15 cellular contexts compared by ENCODE assay signal in the genomic region with DNA sequence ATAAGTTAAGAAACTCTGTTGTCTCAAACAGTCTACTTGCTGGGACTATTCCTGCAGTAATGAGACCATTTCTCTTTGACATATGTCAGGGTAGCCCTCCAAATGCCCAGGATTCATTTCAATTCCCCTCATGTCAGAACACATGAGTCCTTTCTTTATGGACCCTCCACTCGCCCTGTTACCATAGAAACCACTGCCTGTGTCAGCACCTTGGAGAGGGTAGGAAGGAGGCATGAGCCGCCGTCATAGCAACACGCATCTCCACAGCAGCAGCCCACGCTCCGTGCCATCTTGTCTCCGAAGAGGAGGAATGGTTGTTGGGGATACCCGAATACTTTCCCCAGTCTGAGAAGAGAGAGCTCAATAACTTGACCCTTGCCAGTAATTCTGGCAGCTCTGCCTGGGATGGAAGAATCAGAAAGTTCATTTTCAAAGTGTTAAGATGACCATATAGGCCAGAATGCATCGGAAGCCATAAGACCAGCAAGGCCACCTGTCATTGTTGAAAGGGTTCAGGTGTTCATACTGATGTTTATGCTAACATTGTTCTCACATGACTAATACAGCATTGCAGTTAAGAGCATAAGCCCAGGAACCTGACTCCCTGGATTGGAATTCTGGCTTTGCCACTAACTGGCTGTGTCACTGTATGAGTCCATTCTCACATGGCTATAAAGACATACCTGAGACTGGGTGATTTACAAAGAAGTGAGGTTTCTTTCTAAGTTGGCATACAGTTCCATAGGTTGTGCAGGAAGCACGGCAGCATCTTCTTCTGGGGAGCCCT.
DNase-seq lines count a peak whose midpoint lies in the region; ATAC-seq and TF ChIP-seq lines count a peak whose summit lies in the region.
"Had no signal": no experiment of that assay in that cellular context is flagged by ENCODE, and none has a peak within 500 bp of the region (broad histone marks: within the 10 kb centered on the region; RNA-seq: fewer than 3 reads in every experiment).

No MANE protein-coding gene starts in this region.

- no peak overlapping the region for H3K4me3 Mint-ChIP-seq in nephron progenitor cell
- H3K4me3 Mint-ChIP-seq: activated CD4-positive, alpha-beta T cell treated with anti-CD3 and anti-CD28 coated beads for 36 hours had no signal

- DNase-seq in EH (ENCODE audit: low read depth) (peak; percentile 3), LoVo (ENCODE audit: low spot score) (peak; percentile 37), choroid plexus epithelial cell (ENCODE audit: low read depth) (peak; percentile 18), nephron progenitor cell (peak; percentile 10), Right ventricle myocardium inferior (ENCODE audit: missing footprints) (no peak)
- DNase-seq in activated CD4-positive, CD25-positive, alpha-beta regulatory T cell (lab: John Stamatoyannopoulos, UW): no peak
- DNase-seq: activated CD4-positive, alpha-beta T cell treated with anti-CD3 and anti-CD28 coated beads for 36 hours; activated effector memory CD4-positive, alpha-beta T cell treated with anti-CD3 and anti-CD28 coated beads, Interleukin-2, amount 50 U/mL, for 16 hours; NCI-H510A treated with DMSO at 0.1 percent for 48 hours; pancreas; stimulated activated naive CD4-positive, alpha-beta T cell treated with Interleukin-2 at 50 U/mL for 16 hours had no signal

- TF ChIP-seq CTCF in choroid plexus epithelial cell (conservative IDR thresholded peaks at IDR 0.05; ENCODE audit: low read depth, low read length): no peak
- no peak for TF ChIP-seq CTCF in nephron progenitor cell (IDR thresholded peaks at IDR 0.05)

- H3K9me3 Mint-ChIP-seq in nephron progenitor cell: peaks cover 19% of the 10 kb centered on the region

- H3K27me3 Mint-ChIP-seq in nephron progenitor cell (ENCODE audit: low read depth, poor library complexity): peaks cover 5% of the 10 kb centered on the region
- H3K27me3 Mint-ChIP-seq: activated CD4-positive, alpha-beta T cell treated with anti-CD3 and anti-CD28 coated beads for 36 hours had no signal

- H3K4me1 Mint-ChIP-seq in nephron progenitor cell: peaks cover 19% of the 10 kb centered on the region
- H3K4me1 Mint-ChIP-seq: activated CD4-positive, alpha-beta T cell treated with anti-CD3 and anti-CD28 coated beads for 36 hours had no signal

- H3K27ac Mint-ChIP-seq in nephron progenitor cell: no peak overlapping the region
- H3K27ac Mint-ChIP-seq: activated CD4-positive, alpha-beta T cell treated with anti-CD3 and anti-CD28 coated beads for 36 hours had no signal

- no peaks in the 10 kb centered on the region for H3K36me3 Mint-ChIP-seq in nephron progenitor cell (ENCODE audit: low read depth)

- H3K4me3 ChIP-seq in choroid plexus epithelial cell (ENCODE audit: low read depth, low read length): no peak overlapping the region
- H3K4me3 ChIP-seq: GM12878, pancreas, SK-N-MC had no signal

- intact Hi-C loops in Right ventricle myocardium inferior (cut with DNase I): no loop called here

- ATAC-seq in Right ventricle myocardium inferior (no peak), GM18519 (IDR thresholded peaks at IDR 0.05; ENCODE audit: low FRiP score, unreplicated experiment) (no peak), HG03342 (IDR thresholded peaks at IDR 0.05; ENCODE audit: unreplicated experiment) (no peak)
- ATAC-seq: activated CD4-positive, alpha-beta T cell treated with anti-CD3 and anti-CD28 coated beads for 36 hours; GM12878; pancreas had no signal

Comparison
In these comparisons a context has a peak if more than half of its experiments do, and no peak if none do; other contexts are left out.
1. DNase-seq: peak in EH (single experiment), LoVo (single experiment), choroid plexus epithelial cell (single experiment) and nephron progenitor cell (single experiment); none in Right ventricle myocardium inferior (single experiment) and activated CD4-positive, CD25-positive, alpha-beta regulatory T cell (0 of 4).